Comparison of ENCODE assay signal across 1 cellular context in genomic region chr2:200905618-200906296, GRCh38.
TF ChIP-seq lines count a peak whose summit lies in the region.

No MANE protein-coding gene starts in this region.

TF ChIP-seq in HepG2, 621 proteins besides CTCF, POLR2A, EP300 and RAD21 (continued from another document):
- no peak for TF ChIP-seq SAFB2 (CRISPR knock-in tag; IDR thresholded peaks at IDR 0.05; ENCODE audit: borderline replicate concordance, low read depth)
- no peak for TF ChIP-seq NFRKB (IDR thresholded peaks at IDR 0.05)
- TF ChIP-seq ZNF766 (CRISPR knock-in tag; IDR thresholded peaks at IDR 0.05; ENCODE audit: borderline replicate concordance), result no peak
- no peak for TF ChIP-seq ATF3 (CRISPR knock-in tag; IDR thresholded peaks at IDR 0.05)
- peak; percentile 77; the same call in 1 of the 2 replicates for TF ChIP-seq KDM5A (IDR thresholded peaks at IDR 0.05; ENCODE audit: borderline replicate concordance, low read length)
- 0 out of 2 replicates have a peak, but pooled peaks have one; percentile 16 for TF ChIP-seq PATZ1 (CRISPR knock-in tag; IDR thresholded peaks at IDR 0.05)
- TF ChIP-seq ZNF468 (CRISPR knock-in tag; IDR thresholded peaks at IDR 0.05), result no peak
